11 cellular contexts compared by ENCODE assay signal in the genomic region with DNA sequence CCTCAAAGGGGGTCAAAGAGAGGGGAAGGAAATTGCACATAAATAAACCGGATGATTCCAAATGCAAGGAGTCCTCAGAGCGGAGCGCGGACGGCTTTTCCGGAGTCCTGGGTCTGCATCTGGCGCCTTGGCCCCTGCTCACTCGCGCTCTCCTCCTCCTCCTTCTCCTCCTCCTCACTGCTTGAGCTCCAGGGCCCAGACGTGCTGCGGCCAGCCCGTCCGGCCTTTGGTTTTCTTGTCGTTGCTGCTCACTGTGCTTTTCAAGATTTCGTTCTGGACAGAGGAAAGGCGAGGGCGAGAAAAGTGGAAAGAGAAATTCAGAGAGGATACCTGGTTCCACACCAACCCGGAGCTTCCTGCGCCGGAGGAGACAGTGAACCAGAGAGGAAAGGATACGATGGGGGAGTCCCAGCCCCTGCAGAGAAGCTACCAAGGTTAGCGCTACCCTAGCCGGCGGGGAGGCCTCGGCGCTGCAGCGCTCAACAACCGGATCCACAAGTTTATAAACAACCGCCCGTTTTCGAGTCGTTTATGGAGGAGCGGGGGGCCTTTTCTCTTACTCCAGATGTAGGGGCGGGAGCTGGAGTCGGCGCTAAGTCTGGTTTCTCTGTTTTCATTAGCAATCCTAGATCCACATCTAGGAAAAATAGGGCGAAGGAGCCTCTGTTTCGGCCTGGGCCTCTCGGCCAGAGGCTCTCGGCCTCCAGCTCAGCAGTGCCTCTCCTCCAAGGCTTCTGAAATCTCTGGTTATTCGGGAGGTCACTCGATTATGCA. TPM values are rescaled to one million over a fixed set of nuclear protein-coding genes. Genes with fewer than 3 reads are reported as not detected.
DNase-seq lines count a peak whose midpoint lies in the region; ATAC-seq, FAIRE-seq and TF ChIP-seq lines count a peak whose summit lies in the region.
"Had no signal": no experiment of that assay in that cellular context is flagged by ENCODE, and none has a peak within 500 bp of the region (broad histone marks: within the 10 kb centered on the region; RNA-seq: fewer than 3 reads in every experiment).

No MANE protein-coding gene starts in this region.

- H3K56ac ChIP-seq in H1 (replicated peaks; ENCODE audit: insufficient read length, low read depth, low read length), result no peak overlapping the region

- TF ChIP-seq POLR2A in HepG2 (IDR thresholded peaks at IDR 0.05; ENCODE audit: insufficient read depth in 1 of 2, low read depth in 2 of 2, low read length in 2 of 2), result no peak
- no peak for TF ChIP-seq POLR2A in H1 (IDR thresholded peaks at IDR 0.05; ENCODE audit: control extremely low read depth in 1 of 2, low read depth in 2 of 2, low read length in 2 of 2)

- no peak overlapping the region for H3K4ac ChIP-seq in H1 (replicated peaks; ENCODE audit: insufficient read length, low read depth, low read length)

- no peak overlapping the region for H2BK5ac ChIP-seq in H1 (ENCODE audit: low read depth, low read length)

- H3K79me2 ChIP-seq in HepG2 (ENCODE audit: insufficient read depth, low read length) (no peaks in the 10 kb centered on the region), H1 (ENCODE audit: control insufficient read depth in 1 of 2, insufficient read depth in 2 of 2, low read length in 2 of 2) (no peaks in the 10 kb centered on the region)

- CTCF ChIA-PET in HepG2 (lab: Yijun Ruan, JAX; ENCODE audit: low intra/inter-chr PET ratio, low total read pairs), result no interaction called here
- CTCF ChIA-PET in H1 (lab: Charles Lee; ENCODE audit: partially characterized antibody), result interaction anchor here (1.1 to 1.9 kb wide), 10 partner anchors 9 to 33 kb away, joined by 3 to 15 read pairs (median 5); no protein-coding TSS in a partner anchor

- H2BK20ac ChIP-seq in H1 (ENCODE audit: low read length), result no peak overlapping the region

- no peak overlapping the region for H4K5ac ChIP-seq in H1 (ENCODE audit: insufficient read length, low read depth, low read length)

- POLR2A ChIA-PET in HepG2 (lab: Yijun Ruan, JAX), result no interaction called here
- POLR2A ChIA-PET in H1 (lab: Charles Lee; ENCODE audit: partially characterized antibody), result interaction anchor here (0.5 to 1.2 kb wide), 4 partner anchors 8 to 27 kb away, joined by 3 read pairs; no protein-coding TSS in a partner anchor

- no peak for TF ChIP-seq RAD21 in liver (IDR thresholded peaks at IDR 0.05)
- no peak for TF ChIP-seq RAD21 in HepG2 (CRISPR knock-in tag; IDR thresholded peaks at IDR 0.05)
- no peak for TF ChIP-seq RAD21 in H1 (IDR thresholded peaks at IDR 0.05 in 1 of 2, conservative IDR thresholded peaks at IDR 0.05 in 1 of 2; ENCODE audit: low read depth in 2 of 2, low read length in 2 of 2)

- no peak overlapping the region for H2BK120ac ChIP-seq in H1 (replicated peaks; ENCODE audit: low read depth, low read length)

- H3K4me3 ChIP-seq in liver (ENCODE audit: low read depth in 1 of 3, low read length in 3 of 3) (peak overlapping the region in 2 of 3 donors; percentile 14 to 45), HepG2 (replicated peaks in 1 of 3; ENCODE audit: insufficient read depth in 1 of 3, low read depth in 2 of 3, low read length in 3 of 3) (no peak overlapping the region), H1 (ENCODE audit: extremely low read depth in 1 of 4, insufficient read depth in 2 of 4, low read depth in 3 of 4, low read length in 4 of 4) (peak overlapping the region in 1 of 4 experiments; percentile 50; a peak in 2 of 8 replicates), muscle layer of duodenum (ENCODE audit: low read depth in 1 of 2, low read length in 2 of 2) (peak overlapping the region; percentile 84 to 93)

- H3K4me2 ChIP-seq in HepG2 (ENCODE audit: low read depth, low read length) (no peak overlapping the region), H1 (ENCODE audit: insufficient read depth in 1 of 2, low read depth in 2 of 2, low read length in 2 of 2) (peak overlapping the region; percentile 51 to 73)

- TF ChIP-seq CTCF in liver (IDR thresholded peaks at IDR 0.05; ENCODE audit: low read depth, low read length, missing input control) (no peak), HepG2 (CRISPR knock-in tag; IDR thresholded peaks at IDR 0.05) (no peak), H1 (IDR thresholded peaks at IDR 0.05; ENCODE audit: control extremely low read depth in 1 of 3, insufficient read depth in 1 of 3, low read depth in 1 of 3, low read length in 3 of 3) (no peak)

- peaks cover 8 to 30% (median 25%) of the 10 kb centered on the region in 4 donors for H3K27me3 ChIP-seq in liver (ENCODE audit: control insufficient read depth in 4 of 4, insufficient read depth in 4 of 4, low read length in 3 of 4)
- H3K27me3 ChIP-seq in HepG2 (ENCODE audit: control insufficient read depth in 1 of 2, insufficient read depth in 2 of 2, low read length in 2 of 2), result peaks cover 14 to 78% of the 10 kb centered on the region in 2 experiments
- H3K27me3 ChIP-seq in H1 (replicated peaks in 1 of 4; ENCODE audit: control insufficient read depth in 3 of 4, extremely low read depth in 1 of 4, insufficient read depth in 3 of 4, low read length in 3 of 4), result peaks cover 97 to 99% (median 98%) of the 10 kb centered on the region in 4 experiments
- peaks cover 73% of the 10 kb centered on the region for H3K27me3 ChIP-seq in muscle layer of duodenum (ENCODE audit: low read depth, low read length)

- H3K23me2 ChIP-seq in H1 (ENCODE audit: low read depth, low read length), result peaks cover 3% of the 10 kb centered on the region; the same call in 1 of the 2 replicates

- H2AFZ ChIP-seq in HepG2 (ENCODE audit: low read length), result no peak overlapping the region
- no peak overlapping the region for H2AFZ ChIP-seq in H1 (ENCODE audit: low read length)

- H3K27ac ChIP-seq in liver (ENCODE audit: low read depth in 1 of 2, low read length in 2 of 2) (peak overlapping the region; percentile 35 to 42), HepG2 (ENCODE audit: extremely low read length, insufficient read depth, low read length) (no peak overlapping the region), H1 (ENCODE audit: low read depth, low read length) (no peak overlapping the region), muscle layer of duodenum (ENCODE audit: low read length) (peak overlapping the region; percentile 91)

- H3K9me3 ChIP-seq in liver (ENCODE audit: control insufficient read depth in 4 of 4, low read length in 3 of 4) (no peaks in the 10 kb centered on the region), HepG2 (ENCODE audit: low read length) (no peaks in the 10 kb centered on the region), H1 (ENCODE audit: insufficient read depth in 2 of 2, low read depth in 1 of 2, low read length in 1 of 2) (no peaks in the 10 kb centered on the region), muscle layer of duodenum (ENCODE audit: control insufficient read depth in 1 of 2, low read length in 2 of 2) (no peaks in the 10 kb centered on the region)

- DNase-seq in HepG2 (ENCODE audit: low spot score) (no peak), H1 (ENCODE audit: low read depth in 1 of 2, low spot score in 2 of 2) (peak in 1 of 2 experiments; percentile 75), DMS153 (lab: John Stamatoyannopoulos, UW) (no peak), NK-92 (lab: John Stamatoyannopoulos, UW; ENCODE audit: unreplicated experiment) (no peak)
- DNase-seq: NCI-H524 treated with DMSO at 0.1 percent for 48 hours had no signal

- H3K36me3 ChIP-seq in liver (ENCODE audit: control insufficient read depth in 4 of 4, insufficient read depth in 3 of 4, low read depth in 1 of 4, low read length in 3 of 4), result no peaks in the 10 kb centered on the region
- no peaks in the 10 kb centered on the region for H3K36me3 ChIP-seq in HepG2 (replicated peaks in 1 of 2; ENCODE audit: control insufficient read depth in 1 of 2, insufficient read depth in 2 of 2, low read length in 2 of 2)
- H3K36me3 ChIP-seq in H1 (ENCODE audit: control insufficient read depth in 2 of 4, insufficient read depth in 4 of 4, low read length in 3 of 4), result no peaks in the 10 kb centered on the region; a peak in 1 of 8 replicates
- H3K36me3 ChIP-seq in muscle layer of duodenum (ENCODE audit: control insufficient read depth in 1 of 2, insufficient read depth in 2 of 2, low read length in 2 of 2), result no peaks in the 10 kb centered on the region

- no peak overlapping the region for H2AK5ac ChIP-seq in H1 (ENCODE audit: low read depth, low read length)

- in situ Hi-C loops in HepG2 (cut with HindIII; ENCODE audit: extremely low pct_ligation_motif_present, low pct_unique_long_range_greater_than_20kb), result no loop called here

- 0 out of 2 replicates have a peak overlapping the region, but pooled peaks have one; percentile 16 for H2BK15ac ChIP-seq in H1 (ENCODE audit: low read length)

- H3K4me1 ChIP-seq in liver (ENCODE audit: control insufficient read depth in 4 of 4, insufficient read depth in 4 of 4, low read length in 3 of 4), result peaks cover 8 to 23% (median 12%) of the 10 kb centered on the region in 4 donors
- H3K4me1 ChIP-seq in HepG2 (ENCODE audit: insufficient read depth, low read length), result no peaks in the 10 kb centered on the region
- peaks cover 4 to 49% (median 26%) of the 10 kb centered on the region in 4 experiments for H3K4me1 ChIP-seq in H1 (replicated peaks in 1 of 4; ENCODE audit: control insufficient read depth in 3 of 4, insufficient read depth in 4 of 4, low read length in 3 of 4)
- peaks cover 0 to 5% of the 10 kb centered on the region in 2 donors for H3K4me1 ChIP-seq in muscle layer of duodenum (ENCODE audit: control insufficient read depth in 1 of 2, insufficient read depth in 2 of 2, low read length in 2 of 2)

- no peak overlapping the region for H3K18ac ChIP-seq in H1 (ENCODE audit: extremely low read depth, low read length)

- H2BK12ac ChIP-seq in H1 (ENCODE audit: low read depth, low read length), result no peak overlapping the region

- H3K14ac ChIP-seq in H1 (ENCODE audit: insufficient read length), result no peak overlapping the region

- 7% methylated on average over 42 of the region's 42 CpGs for WGBS in liver
- 29% methylated on average over 28 of the region's 42 CpGs for WGBS in HepG2 (ENCODE audit: low lambda C conversion rate)
- 3% methylated on average over 28 of the region's 42 CpGs; no CpG with 5 or more reads in 1 of the 2 experiments for WGBS in H1 (ENCODE audit: extremely low coverage in 1 of 2, insufficient coverage in 1 of 2, insufficient read length in 1 of 2, insufficient replicate concordance in 2 of 2, low coverage in 1 of 2, low lambda C conversion rate in 2 of 2, missing lambda C conversion rate in 1 of 2), 2 experiments

- BruUV-seq in HepG2 (replicated peaks; lab: Mats Ljungman, UMichigan), result no TSS peak

- H3K9ac ChIP-seq in liver (ENCODE audit: low read depth in 1 of 2, low read length in 2 of 2), result no peak overlapping the region
- H3K9ac ChIP-seq in HepG2 (ENCODE audit: insufficient read depth, low read depth, low read length), result no peak overlapping the region
- H3K9ac ChIP-seq in H1 (replicated peaks in 1 of 4; ENCODE audit: extremely low read depth in 1 of 4, low read depth in 3 of 4, low read length in 3 of 4), result no peak overlapping the region

- FAIRE-seq in HepG2 (lab: Jason Lieb, UNC), result no peak
- no peak for FAIRE-seq in H1 (lab: Jason Lieb, UNC)
- FAIRE-seq: HTR-8/SVneo had no signal

- intact Hi-C loops in HepG2 (cut with micrococcal nuclease; ENCODE audit: unreplicated experiment), result no loop called here

- H3K23ac ChIP-seq in H1 (ENCODE audit: insufficient read length), result no peak overlapping the region

- H4K91ac ChIP-seq in H1 (replicated peaks; ENCODE audit: insufficient read length, low read length), result no peak overlapping the region

- H3K79me1 ChIP-seq in H1 (ENCODE audit: low read depth, low read length), result no peaks in the 10 kb centered on the region

- no peak for TF ChIP-seq EP300 in HepG2 (IDR thresholded peaks at IDR 0.05; ENCODE audit: low read depth in 2 of 2, low read length in 2 of 2)
- no peak for TF ChIP-seq EP300 in HepG2 (CRISPR knock-in tag; IDR thresholded peaks at IDR 0.05; ENCODE audit: borderline replicate concordance)
- TF ChIP-seq EP300 in H1 (IDR thresholded peaks at IDR 0.05; ENCODE audit: borderline replicate concordance in 1 of 2, low read depth in 2 of 2, low read length in 2 of 2), result no peak

- ATAC-seq in HepG2, result no peak
- no peak for ATAC-seq in GM19328 (IDR thresholded peaks at IDR 0.05; ENCODE audit: unreplicated experiment)
- no peak for ATAC-seq in GM21515 (IDR thresholded peaks at IDR 0.05; ENCODE audit: unreplicated experiment)

- no peak overlapping the region for H4K8ac ChIP-seq in H1 (ENCODE audit: extremely low read depth, insufficient read depth, low read length)

- no peaks in the 10 kb centered on the region for H4K20me1 ChIP-seq in HepG2 (ENCODE audit: insufficient read depth, low read length)
- H4K20me1 ChIP-seq in H1 (replicated peaks in 1 of 2; ENCODE audit: control insufficient read depth in 1 of 2, insufficient read depth in 2 of 2, low read length in 2 of 2), result peaks cover 11 to 34% of the 10 kb centered on the region in 2 experiments

RNA-seq across cellular contexts. Expression of gene HAND2, which starts 2.7 kb away (rescaled TPM):
- 1 to 10 TPM; 2.1 to 4.7 TPM for total RNA-seq in liver
- 1 to 10 TPM; 2.9 to 4.5 TPM for polyA plus RNA-seq in liver
- not detected in 2 replicates for total RNA-seq in HepG2 (2016; rRNA removed; fragmentation: Illumina TruSeq; extraction: Trizol)
- total RNA-seq in HepG2 (2016; cell fraction: cytosol; rRNA removed; fragmentation: Illumina TruSeq; extraction: Trizol; ENCODE audit: low read depth), result not detected in 2 replicates
- total RNA-seq in HepG2 (2016; cell fraction: insoluble cytoplasmic fraction; rRNA removed; fragmentation: Illumina TruSeq; extraction: Trizol), result not detected in 2 replicates
- not detected in 2 replicates for total RNA-seq in HepG2 (2016; cell fraction: membrane; rRNA removed; fragmentation: Illumina TruSeq; extraction: Trizol)
- not detected in 2 replicates for total RNA-seq in HepG2 (2016; cell fraction: nucleus; rRNA removed; fragmentation: Illumina TruSeq; extraction: Trizol)
- not detected in 2 replicates for polyA plus RNA-seq in HepG2 (2011; rRNA removed)
- polyA plus RNA-seq in HepG2 (2011; cell fraction: cytosol; rRNA removed), result not detected in 2 replicates
- not detected in 2 replicates for polyA plus RNA-seq in HepG2 (2011; cell fraction: nucleus; rRNA removed)
- not detected in 2 replicates for polyA plus RNA-seq in HepG2 (2012)
- polyA plus RNA-seq in HepG2 (2016; cell fraction: cytosol; fragmentation: Illumina TruSeq; extraction: Trizol; ENCODE audit: low read depth), result not detected in 2 replicates
- not detected in 2 replicates for polyA plus RNA-seq in HepG2 (2016; cell fraction: insoluble cytoplasmic fraction; fragmentation: Illumina TruSeq; extraction: Trizol; ENCODE audit: low read depth)
- polyA plus RNA-seq in HepG2 (2016; cell fraction: membrane; fragmentation: Illumina TruSeq; extraction: Trizol; ENCODE audit: low read depth), result not detected in 2 replicates
- not detected in 2 replicates for polyA plus RNA-seq in HepG2 (2016; cell fraction: nucleus; fragmentation: Illumina TruSeq; extraction: Trizol; ENCODE audit: insufficient read depth, low read depth)
- polyA minus RNA-seq in HepG2 (2011; rRNA and poly(A)+ RNA removed; ENCODE audit: low replicate concordance), result not detected in 2 replicates
- not detected in 2 replicates for polyA minus RNA-seq in HepG2 (2011; cell fraction: cytosol; rRNA and poly(A)+ RNA removed)
- not detected in 2 replicates for polyA minus RNA-seq in HepG2 (2011; cell fraction: nucleus; rRNA and poly(A)+ RNA removed)
- not detected in 2 replicates for total RNA-seq in H1 (2021; fragmentation: NEBNext Ultra II Directional; extraction: Animal tissue kit (Norgen Biotek cat#: 25700))
- polyA plus RNA-seq in H1 (2011; rRNA removed), result 0.05 TPM in 1 of 2 replicates, not detected in the other
- polyA plus RNA-seq in H1 (2011; cell fraction: cytosol; rRNA removed), result 0.04 TPM
- polyA plus RNA-seq in H1 (2011; cell fraction: nucleus; rRNA removed), result not detected
- polyA plus RNA-seq in H1 (2012, experiment 1 of 2), result 0.05 to 0.37 TPM in 2 of 4 replicates, not detected in the others
- 0.47 TPM for polyA plus RNA-seq in H1 (2012, experiment 2 of 2)
- polyA plus RNA-seq in H1 (2013, experiment 1 of 2), result 0.04 TPM
- polyA plus RNA-seq in H1 (2013, experiment 2 of 2), result not detected
- not detected in 2 replicates for polyA minus RNA-seq in H1 (2011; rRNA and poly(A)+ RNA removed)
- polyA minus RNA-seq in H1 (2011; cell fraction: cytosol; rRNA and poly(A)+ RNA removed), result not detected
- polyA minus RNA-seq in H1 (2011; cell fraction: nucleus; rRNA and poly(A)+ RNA removed), result not detected
- total RNA-seq: mononuclear cell had no signal

Comparison
In these comparisons a context has a peak if more than half of its experiments do, and no peak if none do; other contexts are left out.
1. H3K27ac ChIP-seq: peak in liver (2 of 2) and muscle layer of duodenum (single experiment); none in HepG2 (single experiment) and H1 (single experiment).
2. H3K4me3 ChIP-seq: peak in liver (2 of 3) and muscle layer of duodenum (2 of 2); none in HepG2 (0 of 3).